In genomic region chr6:133952815-133953633, GRCh38 we compare ENCODE assay signal across 1 cellular context.
TF ChIP-seq lines count a peak whose summit lies in the region.

Gene TBPL1, plus strand, starts transcription at chr6:133953224. Its CDS starts 26,902 bp downstream, at chr6:133980126.

TF ChIP-seq in HepG2, 621 proteins besides CTCF, POLR2A, EP300 and RAD21 (continued from another document and continues in another):
- TF ChIP-seq HMG20A (CRISPR knock-in tag; IDR thresholded peaks at IDR 0.05; ENCODE audit: borderline replicate concordance) (peak; percentile 48; the same call in 1 of the 2 replicates), GATAD1 (CRISPR knock-in tag; IDR thresholded peaks at IDR 0.05) (peak; percentile 93), ERF (CRISPR knock-in tag; IDR thresholded peaks at IDR 0.05) (peak; percentile 84; the same call in 1 of the 2 replicates), TFDP1 (CRISPR knock-in tag; IDR thresholded peaks at IDR 0.05; ENCODE audit: borderline replicate concordance) (peak; percentile 49; the same call in 1 of the 2 replicates), SNAPC5 (CRISPR knock-in tag; IDR thresholded peaks at IDR 0.05; ENCODE audit: borderline replicate concordance) (0 out of 2 replicates have a peak, but pooled peaks have one; percentile 37), ZNF232 (CRISPR knock-in tag; IDR thresholded peaks at IDR 0.05; ENCODE audit: borderline replicate concordance) (no peak), PAXIP1 (CRISPR knock-in tag; conservative IDR thresholded peaks at IDR 0.05) (peak; percentile 50; the same call in 1 of the 2 replicates), ISL2 (CRISPR knock-in tag; IDR thresholded peaks at IDR 0.05) (peak; percentile 85), PITX1 (CRISPR knock-in tag; IDR thresholded peaks at IDR 0.05) (peak; percentile 53), STAT5B (CRISPR knock-in tag; IDR thresholded peaks at IDR 0.05) (0 out of 2 replicates have a peak, but pooled peaks have one; percentile 11), AKAP8 (CRISPR knock-in tag; IDR thresholded peaks at IDR 0.05) (no peak), AHR (CRISPR knock-in tag; IDR thresholded peaks at IDR 0.05) (peak; percentile 79), ZBTB7A (CRISPR knock-in tag; IDR thresholded peaks at IDR 0.05) (no peak), GFI1 (CRISPR knock-in tag; IDR thresholded peaks at IDR 0.05; ENCODE audit: borderline replicate concordance) (peak; percentile 74; the same call in 1 of the 2 replicates), MBNL3 (CRISPR knock-in tag; conservative IDR thresholded peaks at IDR 0.05) (no peak), KDM5A (IDR thresholded peaks at IDR 0.05; ENCODE audit: borderline replicate concordance, low read length) (peak; percentile 93), ZNF704 (CRISPR knock-in tag; IDR thresholded peaks at IDR 0.05; ENCODE audit: borderline replicate concordance) (no peak), HIC2 (CRISPR knock-in tag; IDR thresholded peaks at IDR 0.05; ENCODE audit: low read depth) (peak; percentile 36; the same call in 1 of the 2 replicates), ZNF619 (CRISPR knock-in tag; IDR thresholded peaks at IDR 0.05) (0 out of 2 replicates have a peak, but pooled peaks have one; percentile 23), EEA1 (CRISPR knock-in tag; IDR thresholded peaks at IDR 0.05; ENCODE audit: borderline replicate concordance) (no peak; the same call in 1 of the 2 replicates), ONECUT2 (CRISPR knock-in tag; IDR thresholded peaks at IDR 0.05) (no peak), IKZF1 (IDR thresholded peaks at IDR 0.05) (no peak), BCLAF1 (IDR thresholded peaks at IDR 0.05) (no peak), KAT7 (CRISPR knock-in tag; IDR thresholded peaks at IDR 0.05; ENCODE audit: borderline replicate concordance) (peak; percentile 52; the same call in 1 of the 2 replicates), ZNF326 (CRISPR knock-in tag; IDR thresholded peaks at IDR 0.05; ENCODE audit: borderline replicate concordance) (no peak), HOXD1 (CRISPR knock-in tag; IDR thresholded peaks at IDR 0.05) (peak; percentile 48; the same call in 1 of the 2 replicates), ZNF768 (CRISPR knock-in tag; IDR thresholded peaks at IDR 0.05) (peak; percentile 74), ZNF496 (CRISPR knock-in tag; IDR thresholded peaks at IDR 0.05; ENCODE audit: insufficient replicate concordance) (no peak), ZNF816 (CRISPR knock-in tag; IDR thresholded peaks at IDR 0.05; ENCODE audit: borderline replicate concordance) (peak; percentile 71; the same call in 1 of the 2 replicates), ZBTB46 (CRISPR knock-in tag; IDR thresholded peaks at IDR 0.05; ENCODE audit: borderline replicate concordance) (no peak), ZNF512 (CRISPR knock-in tag; IDR thresholded peaks at IDR 0.05) (no peak), MEF2D (CRISPR knock-in tag; IDR thresholded peaks at IDR 0.05) (no peak; the same call in 1 of the 2 replicates), ZNF337 (CRISPR knock-in tag; IDR thresholded peaks at IDR 0.05; ENCODE audit: borderline replicate concordance, low read depth) (no peak), ZNF296 (CRISPR knock-in tag; conservative IDR thresholded peaks at IDR 0.05) (no peak), REXO4 (CRISPR knock-in tag; IDR thresholded peaks at IDR 0.05; ENCODE audit: borderline replicate concordance) (no peak), NKX3-1 (CRISPR knock-in tag; IDR thresholded peaks at IDR 0.05) (no peak), NFE2L1 (CRISPR knock-in tag; IDR thresholded peaks at IDR 0.05; ENCODE audit: borderline replicate concordance) (no peak), RBFOX2 (IDR thresholded peaks at IDR 0.05; ENCODE audit: low read depth, low read length) (peak; percentile 88), ZFP1 (CRISPR knock-in tag; IDR thresholded peaks at IDR 0.05) (peak; percentile 74; the same call in 1 of the 2 replicates), TAF1 (CRISPR knock-in tag; IDR thresholded peaks at IDR 0.05) (peak; percentile 85), GTF2F1 (IDR thresholded peaks at IDR 0.05; ENCODE audit: low read length) (no peak), MED8 (CRISPR knock-in tag; IDR thresholded peaks at IDR 0.05; ENCODE audit: insufficient replicate concordance) (peak; percentile 62), ZBTB37 (CRISPR knock-in tag; IDR thresholded peaks at IDR 0.05) (no peak), PBX2 (CRISPR knock-in tag; IDR thresholded peaks at IDR 0.05) (no peak), ZNF282 (IDR thresholded peaks at IDR 0.05; ENCODE audit: partially characterized antibody) (no peak), GATAD2A (CRISPR knock-in tag; IDR thresholded peaks at IDR 0.05) (peak; percentile 84), CREB1 (IDR thresholded peaks at IDR 0.05) (peak; percentile 71), CREB1 (CRISPR knock-in tag; IDR thresholded peaks at IDR 0.05) (peak; percentile 60), MYC (CRISPR knock-in tag; IDR thresholded peaks at IDR 0.05; ENCODE audit: borderline replicate concordance) (peak; percentile 42; the same call in 1 of the 2 replicates), TCF12 (IDR thresholded peaks at IDR 0.05) (no peak), TCF12 (CRISPR knock-in tag; IDR thresholded peaks at IDR 0.05) (no peak), SMYD3 (CRISPR knock-in tag; IDR thresholded peaks at IDR 0.05) (peak; percentile 72), ZNF235 (CRISPR knock-in tag; IDR thresholded peaks at IDR 0.05; ENCODE audit: borderline replicate concordance) (0 out of 2 replicates have a peak, but pooled peaks have one; percentile 81), MXI1 (IDR thresholded peaks at IDR 0.05; ENCODE audit: borderline replicate concordance, low read depth, low read length) (peak; percentile 70; the same call in 2 of the 3 replicates)
